In the genomic region with DNA sequence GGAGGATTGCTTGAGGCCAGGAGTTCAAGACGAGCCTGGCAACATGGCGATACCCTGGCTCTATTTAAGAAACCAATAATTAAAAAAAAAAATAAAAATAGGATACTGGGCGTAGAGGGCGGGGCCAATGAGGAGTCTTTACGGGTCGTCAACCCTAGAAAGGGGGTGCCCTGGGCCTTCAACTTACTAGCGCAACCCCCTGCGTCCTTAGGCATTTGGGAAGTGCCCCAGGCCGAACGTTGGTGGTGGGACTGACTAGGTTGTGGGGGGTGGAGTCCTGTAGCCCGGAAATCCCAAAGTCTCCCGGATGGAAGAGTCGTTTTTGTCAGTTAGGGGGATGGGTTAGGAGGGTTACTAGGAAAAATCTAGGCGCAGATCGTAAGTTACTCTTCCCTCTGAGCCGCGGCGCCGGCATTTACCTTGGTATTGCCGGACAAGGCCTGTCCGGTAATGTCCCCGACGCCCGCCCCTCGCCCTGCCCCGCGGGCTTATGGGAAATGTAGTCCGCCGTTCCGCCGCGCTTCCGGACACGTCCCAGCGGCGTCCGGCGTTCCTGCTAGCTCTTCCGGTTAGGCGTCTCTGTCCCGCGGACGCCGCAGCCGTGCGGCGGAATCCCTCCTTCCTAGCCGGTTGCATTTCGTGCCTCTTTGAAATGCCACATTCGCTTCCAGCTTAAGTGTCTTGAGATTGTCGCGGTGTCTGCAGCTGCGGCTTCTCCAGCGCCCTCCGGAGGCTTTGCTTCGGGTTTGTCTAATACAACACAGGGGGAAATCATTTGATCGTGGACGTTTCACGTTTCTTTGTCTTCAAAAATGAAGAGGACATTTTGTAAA, we compare ENCODE assay signal across 1 cellular context.
TF ChIP-seq lines count a peak whose summit lies in the region.

No MANE protein-coding gene starts in this region.

TF ChIP-seq in HepG2, 621 proteins besides CTCF, POLR2A, EP300 and RAD21 (continued from another document and continues in another):
- TF ChIP-seq, protein P1, sequence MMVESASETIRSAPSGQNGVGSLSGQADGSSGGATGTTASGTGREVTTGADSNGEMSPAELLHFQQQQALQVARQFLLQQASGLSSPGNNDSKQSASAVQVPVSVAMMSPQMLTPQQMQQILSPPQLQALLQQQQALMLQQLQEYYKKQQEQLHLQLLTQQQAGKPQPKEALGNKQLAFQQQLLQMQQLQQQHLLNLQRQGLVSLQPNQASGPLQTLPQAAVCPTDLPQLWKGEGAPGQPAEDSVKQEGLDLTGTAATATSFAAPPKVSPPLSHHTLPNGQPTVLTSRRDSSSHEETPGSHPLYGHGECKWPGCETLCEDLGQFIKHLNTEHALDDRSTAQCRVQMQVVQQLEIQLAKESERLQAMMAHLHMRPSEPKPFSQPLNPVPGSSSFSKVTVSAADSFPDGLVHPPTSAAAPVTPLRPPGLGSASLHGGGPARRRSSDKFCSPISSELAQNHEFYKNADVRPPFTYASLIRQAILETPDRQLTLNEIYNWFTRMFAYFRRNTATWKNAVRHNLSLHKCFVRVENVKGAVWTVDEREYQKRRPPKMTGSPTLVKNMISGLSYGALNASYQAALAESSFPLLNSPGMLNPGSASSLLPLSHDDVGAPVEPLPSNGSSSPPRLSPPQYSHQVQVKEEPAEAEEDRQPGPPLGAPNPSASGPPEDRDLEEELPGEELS (CRISPR knock-in tag; IDR thresholded peaks at IDR 0.05) = 0 out of 2 replicates have a peak, but pooled peaks have one; percentile 11
- TF ChIP-seq, protein P2, sequence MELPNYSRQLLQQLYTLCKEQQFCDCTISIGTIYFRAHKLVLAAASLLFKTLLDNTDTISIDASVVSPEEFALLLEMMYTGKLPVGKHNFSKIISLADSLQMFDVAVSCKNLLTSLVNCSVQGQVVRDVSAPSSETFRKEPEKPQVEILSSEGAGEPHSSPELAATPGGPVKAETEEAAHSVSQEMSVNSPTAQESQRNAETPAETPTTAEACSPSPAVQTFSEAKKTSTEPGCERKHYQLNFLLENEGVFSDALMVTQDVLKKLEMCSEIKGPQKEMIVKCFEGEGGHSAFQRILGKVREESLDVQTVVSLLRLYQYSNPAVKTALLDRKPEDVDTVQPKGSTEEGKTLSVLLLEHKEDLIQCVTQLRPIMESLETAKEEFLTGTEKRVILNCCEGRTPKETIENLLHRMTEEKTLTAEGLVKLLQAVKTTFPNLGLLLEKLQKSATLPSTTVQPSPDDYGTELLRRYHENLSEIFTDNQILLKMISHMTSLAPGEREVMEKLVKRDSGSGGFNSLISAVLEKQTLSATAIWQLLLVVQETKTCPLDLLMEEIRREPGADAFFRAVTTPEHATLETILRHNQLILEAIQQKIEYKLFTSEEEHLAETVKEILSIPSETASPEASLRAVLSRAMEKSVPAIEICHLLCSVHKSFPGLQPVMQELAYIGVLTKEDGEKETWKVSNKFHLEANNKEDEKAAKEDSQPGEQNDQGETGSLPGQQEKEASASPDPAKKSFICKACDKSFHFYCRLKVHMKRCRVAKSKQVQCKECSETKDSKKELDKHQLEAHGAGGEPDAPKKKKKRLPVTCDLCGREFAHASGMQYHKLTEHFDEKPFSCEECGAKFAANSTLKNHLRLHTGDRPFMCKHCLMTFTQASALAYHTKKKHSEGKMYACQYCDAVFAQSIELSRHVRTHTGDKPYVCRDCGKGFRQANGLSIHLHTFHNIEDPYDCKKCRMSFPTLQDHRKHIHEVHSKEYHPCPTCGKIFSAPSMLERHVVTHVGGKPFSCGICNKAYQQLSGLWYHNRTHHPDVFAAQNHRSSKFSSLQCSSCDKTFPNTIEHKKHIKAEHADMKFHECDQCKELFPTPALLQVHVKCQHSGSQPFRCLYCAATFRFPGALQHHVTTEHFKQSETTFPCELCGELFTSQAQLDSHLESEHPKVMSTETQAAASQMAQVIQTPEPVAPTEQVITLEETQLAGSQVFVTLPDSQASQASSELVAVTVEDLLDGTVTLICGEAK (IDR thresholded peaks at IDR 0.05) = peak; percentile 57
- TF ChIP-seq, protein P2 (CRISPR knock-in tag; IDR thresholded peaks at IDR 0.05) = no peak
- TF ChIP-seq, protein P3, sequence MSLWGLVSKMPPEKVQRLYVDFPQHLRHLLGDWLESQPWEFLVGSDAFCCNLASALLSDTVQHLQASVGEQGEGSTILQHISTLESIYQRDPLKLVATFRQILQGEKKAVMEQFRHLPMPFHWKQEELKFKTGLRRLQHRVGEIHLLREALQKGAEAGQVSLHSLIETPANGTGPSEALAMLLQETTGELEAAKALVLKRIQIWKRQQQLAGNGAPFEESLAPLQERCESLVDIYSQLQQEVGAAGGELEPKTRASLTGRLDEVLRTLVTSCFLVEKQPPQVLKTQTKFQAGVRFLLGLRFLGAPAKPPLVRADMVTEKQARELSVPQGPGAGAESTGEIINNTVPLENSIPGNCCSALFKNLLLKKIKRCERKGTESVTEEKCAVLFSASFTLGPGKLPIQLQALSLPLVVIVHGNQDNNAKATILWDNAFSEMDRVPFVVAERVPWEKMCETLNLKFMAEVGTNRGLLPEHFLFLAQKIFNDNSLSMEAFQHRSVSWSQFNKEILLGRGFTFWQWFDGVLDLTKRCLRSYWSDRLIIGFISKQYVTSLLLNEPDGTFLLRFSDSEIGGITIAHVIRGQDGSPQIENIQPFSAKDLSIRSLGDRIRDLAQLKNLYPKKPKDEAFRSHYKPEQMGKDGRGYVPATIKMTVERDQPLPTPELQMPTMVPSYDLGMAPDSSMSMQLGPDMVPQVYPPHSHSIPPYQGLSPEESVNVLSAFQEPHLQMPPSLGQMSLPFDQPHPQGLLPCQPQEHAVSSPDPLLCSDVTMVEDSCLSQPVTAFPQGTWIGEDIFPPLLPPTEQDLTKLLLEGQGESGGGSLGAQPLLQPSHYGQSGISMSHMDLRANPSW (CRISPR knock-in tag; IDR thresholded peaks at IDR 0.05; ENCODE audit: borderline replicate concordance) = no peak; the same call in 1 of the 2 replicates
- TF ChIP-seq ZNF703 (CRISPR knock-in tag; IDR thresholded peaks at IDR 0.05; ENCODE audit: borderline replicate concordance) = no peak
- TF ChIP-seq, protein P4, sequence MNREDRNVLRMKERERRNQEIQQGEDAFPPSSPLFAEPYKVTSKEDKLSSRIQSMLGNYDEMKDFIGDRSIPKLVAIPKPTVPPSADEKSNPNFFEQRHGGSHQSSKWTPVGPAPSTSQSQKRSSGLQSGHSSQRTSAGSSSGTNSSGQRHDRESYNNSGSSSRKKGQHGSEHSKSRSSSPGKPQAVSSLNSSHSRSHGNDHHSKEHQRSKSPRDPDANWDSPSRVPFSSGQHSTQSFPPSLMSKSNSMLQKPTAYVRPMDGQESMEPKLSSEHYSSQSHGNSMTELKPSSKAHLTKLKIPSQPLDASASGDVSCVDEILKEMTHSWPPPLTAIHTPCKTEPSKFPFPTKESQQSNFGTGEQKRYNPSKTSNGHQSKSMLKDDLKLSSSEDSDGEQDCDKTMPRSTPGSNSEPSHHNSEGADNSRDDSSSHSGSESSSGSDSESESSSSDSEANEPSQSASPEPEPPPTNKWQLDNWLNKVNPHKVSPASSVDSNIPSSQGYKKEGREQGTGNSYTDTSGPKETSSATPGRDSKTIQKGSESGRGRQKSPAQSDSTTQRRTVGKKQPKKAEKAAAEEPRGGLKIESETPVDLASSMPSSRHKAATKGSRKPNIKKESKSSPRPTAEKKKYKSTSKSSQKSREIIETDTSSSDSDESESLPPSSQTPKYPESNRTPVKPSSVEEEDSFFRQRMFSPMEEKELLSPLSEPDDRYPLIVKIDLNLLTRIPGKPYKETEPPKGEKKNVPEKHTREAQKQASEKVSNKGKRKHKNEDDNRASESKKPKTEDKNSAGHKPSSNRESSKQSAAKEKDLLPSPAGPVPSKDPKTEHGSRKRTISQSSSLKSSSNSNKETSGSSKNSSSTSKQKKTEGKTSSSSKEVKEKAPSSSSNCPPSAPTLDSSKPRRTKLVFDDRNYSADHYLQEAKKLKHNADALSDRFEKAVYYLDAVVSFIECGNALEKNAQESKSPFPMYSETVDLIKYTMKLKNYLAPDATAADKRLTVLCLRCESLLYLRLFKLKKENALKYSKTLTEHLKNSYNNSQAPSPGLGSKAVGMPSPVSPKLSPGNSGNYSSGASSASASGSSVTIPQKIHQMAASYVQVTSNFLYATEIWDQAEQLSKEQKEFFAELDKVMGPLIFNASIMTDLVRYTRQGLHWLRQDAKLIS (CRISPR knock-in tag; IDR thresholded peaks at IDR 0.05) = no peak
- no peak for TF ChIP-seq PRMT3 (CRISPR knock-in tag; IDR thresholded peaks at IDR 0.05; ENCODE audit: borderline replicate concordance, low read depth)
- no peak for TF ChIP-seq ZNF713 (CRISPR knock-in tag; IDR thresholded peaks at IDR 0.05)
- no peak for TF ChIP-seq STAT5B (CRISPR knock-in tag; IDR thresholded peaks at IDR 0.05)
- TF ChIP-seq, protein P5, sequence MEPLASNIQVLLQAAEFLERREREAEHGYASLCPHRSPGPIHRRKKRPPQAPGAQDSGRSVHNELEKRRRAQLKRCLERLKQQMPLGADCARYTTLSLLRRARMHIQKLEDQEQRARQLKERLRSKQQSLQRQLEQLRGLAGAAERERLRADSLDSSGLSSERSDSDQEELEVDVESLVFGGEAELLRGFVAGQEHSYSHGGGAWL (CRISPR knock-in tag; IDR thresholded peaks at IDR 0.05) = no peak
- TF ChIP-seq MEIS2 (CRISPR knock-in tag; IDR thresholded peaks at IDR 0.05) = peak; percentile 57; the same call in 1 of the 2 replicates
- TF ChIP-seq ZNF747 (CRISPR knock-in tag; IDR thresholded peaks at IDR 0.05; ENCODE audit: borderline replicate concordance) = no peak
- no peak for TF ChIP-seq ZMAT3 (CRISPR knock-in tag; conservative IDR thresholded peaks at IDR 0.05)
- TF ChIP-seq, protein P6, sequence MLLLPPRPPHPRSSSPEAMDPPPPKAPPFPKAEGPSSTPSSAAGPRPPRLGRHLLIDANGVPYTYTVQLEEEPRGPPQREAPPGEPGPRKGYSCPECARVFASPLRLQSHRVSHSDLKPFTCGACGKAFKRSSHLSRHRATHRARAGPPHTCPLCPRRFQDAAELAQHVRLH (CRISPR knock-in tag; IDR thresholded peaks at IDR 0.05; ENCODE audit: borderline replicate concordance, low read depth) = no peak; the same call in 1 of the 2 replicates
- no peak for TF ChIP-seq ZNF563 (CRISPR knock-in tag; IDR thresholded peaks at IDR 0.05)
- no peak for TF ChIP-seq BHLHE40 (IDR thresholded peaks at IDR 0.05; ENCODE audit: low read length)
- no peak for TF ChIP-seq ZNF326 (CRISPR knock-in tag; IDR thresholded peaks at IDR 0.05; ENCODE audit: borderline replicate concordance)
- TF ChIP-seq ZNF552 (CRISPR knock-in tag; IDR thresholded peaks at IDR 0.05; ENCODE audit: borderline replicate concordance) = no peak
- TF ChIP-seq ZNF329 (CRISPR knock-in tag; IDR thresholded peaks at IDR 0.05; ENCODE audit: low read depth) = no peak
- TF ChIP-seq, protein P7, sequence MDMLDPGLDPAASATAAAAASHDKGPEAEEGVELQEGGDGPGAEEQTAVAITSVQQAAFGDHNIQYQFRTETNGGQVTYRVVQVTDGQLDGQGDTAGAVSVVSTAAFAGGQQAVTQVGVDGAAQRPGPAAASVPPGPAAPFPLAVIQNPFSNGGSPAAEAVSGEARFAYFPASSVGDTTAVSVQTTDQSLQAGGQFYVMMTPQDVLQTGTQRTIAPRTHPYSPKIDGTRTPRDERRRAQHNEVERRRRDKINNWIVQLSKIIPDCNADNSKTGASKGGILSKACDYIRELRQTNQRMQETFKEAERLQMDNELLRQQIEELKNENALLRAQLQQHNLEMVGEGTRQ (IDR thresholded peaks at IDR 0.05; ENCODE audit: low read depth, low read length) = no peak
- TF ChIP-seq, protein P7 (CRISPR knock-in tag; IDR thresholded peaks at IDR 0.05; ENCODE audit: borderline replicate concordance) = no peak
- TF ChIP-seq ZNF317 (CRISPR knock-in tag; IDR thresholded peaks at IDR 0.05) = peak; percentile 29; the same call in 1 of the 2 replicates
- TF ChIP-seq FOXA3 (CRISPR knock-in tag; IDR thresholded peaks at IDR 0.05) = peak; percentile 39; the same call in 1 of the 2 replicates
- no peak; the same call in 1 of the 2 replicates for TF ChIP-seq MIER2 (CRISPR knock-in tag; IDR thresholded peaks at IDR 0.05)
- TF ChIP-seq, protein P8, sequence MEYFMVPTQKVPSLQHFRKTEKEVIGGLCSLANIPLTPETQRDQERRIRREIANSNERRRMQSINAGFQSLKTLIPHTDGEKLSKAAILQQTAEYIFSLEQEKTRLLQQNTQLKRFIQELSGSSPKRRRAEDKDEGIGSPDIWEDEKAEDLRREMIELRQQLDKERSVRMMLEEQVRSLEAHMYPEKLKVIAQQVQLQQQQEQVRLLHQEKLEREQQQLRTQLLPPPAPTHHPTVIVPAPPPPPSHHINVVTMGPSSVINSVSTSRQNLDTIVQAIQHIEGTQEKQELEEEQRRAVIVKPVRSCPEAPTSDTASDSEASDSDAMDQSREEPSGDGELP (IDR thresholded peaks at IDR 0.05; ENCODE audit: borderline replicate concordance, low read depth) = peak; percentile 13; the same call in 1 of the 2 replicates
